31 cellular contexts compared by ENCODE assay signal in the genomic region with DNA sequence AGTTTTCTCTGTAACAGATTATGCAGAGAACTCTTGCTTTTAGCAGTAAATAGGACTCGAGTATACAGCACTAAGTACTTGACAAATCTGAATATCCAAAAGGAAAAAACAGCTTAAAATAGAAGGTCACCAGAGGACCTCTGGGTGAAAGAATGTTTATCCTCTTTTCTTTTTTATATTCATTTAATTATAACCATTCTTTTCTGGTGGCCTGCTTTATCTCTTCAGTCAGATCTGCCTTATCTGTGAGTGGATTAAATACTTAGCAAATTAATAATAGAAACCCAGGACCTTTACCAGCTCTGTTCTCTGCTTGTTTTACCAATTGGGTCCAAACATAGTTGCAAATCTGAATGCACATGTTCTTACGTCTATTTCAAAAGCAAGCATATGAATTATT.
"Had no signal": no experiment of that assay in that cellular context is flagged by ENCODE, and none has a peak within 500 bp of the region (broad histone marks: within the 10 kb centered on the region; RNA-seq: fewer than 3 reads in every experiment).

No MANE protein-coding gene starts in this region.

- H3K4me1 ChIP-seq: breast epithelium had no signal

- H3K36me3 ChIP-seq: breast epithelium, cardiac muscle cell had no signal

- H3K4me3 ChIP-seq: ascending aorta, breast epithelium, cardiac muscle cell, esophagus squamous epithelium, gastroesophageal sphincter, heart right ventricle had no signal

- H3K9me3 ChIP-seq: ascending aorta, breast epithelium, esophagus squamous epithelium, gastroesophageal sphincter, heart right ventricle had no signal

- H3K27ac ChIP-seq: ascending aorta, breast epithelium, cardiac muscle cell, epithelial cell of prostate, esophagus squamous epithelium, gastroesophageal sphincter had no signal

- ATAC-seq: activated CD4-positive, alpha-beta T cell treated with anti-CD3 and anti-CD28 coated beads for 36 hours; activated CD8-positive, alpha-beta memory T cell treated with anti-CD3 and anti-CD28 coated beads, Interleukin-2, amount 10 ng/mL, durations not matched to agents 7 days and 5 days; activated CD8-positive, alpha-beta T cell treated with anti-CD3 and anti-CD28 coated beads, Interleukin-2, amount 10 ng/mL, durations not matched to agents 7 days and 5 days; activated naive CD4-positive, alpha-beta T cell treated with anti-CD3 and anti-CD28 coated beads, Interleukin-2, amount 50 U/mL, for 72 hours; effector memory CD8-positive, alpha-beta T cell; gastroesophageal sphincter; heart right ventricle; T-helper 17 cell had no signal

- DNase-seq: activated CD4-positive, alpha-beta memory T cell treated with anti-CD3 and anti-CD28 coated beads for 36 hours; activated CD4-positive, alpha-beta T cell treated with anti-CD3 and anti-CD28 coated beads for 36 hours; activated CD4-positive, alpha-beta T cell treated with anti-CD3 and anti-CD28 coated beads, Interleukin-2, amount 10 ng/mL, durations not matched to agents 24 days and 14 days; activated CD4-positive, CD25-positive, alpha-beta regulatory T cell; activated CD4-positive, CD25-positive, alpha-beta regulatory T cell treated with anti-CD3 and anti-CD28 coated beads, Interleukin-2, amount 50 U/mL, for 72 hours; activated CD8-positive, alpha-beta memory T cell treated with anti-CD3 and anti-CD28 coated beads, Interleukin-2, amount 10 ng/mL, durations not matched to agents 7 days and 5 days; activated CD8-positive, alpha-beta memory T cell treated with anti-CD3 and anti-CD28 coated beads, Interleukin-2, amount 50 U/mL, for 4 hours; activated CD8-positive, alpha-beta T cell treated with anti-CD3 and anti-CD28 coated beads, Interleukin-2, amount 10 ng/mL, durations not matched to agents 7 days and 5 days; activated gamma-delta T cell; activated naive CD4-positive, alpha-beta T cell; activated naive CD4-positive, alpha-beta T cell treated with anti-CD3 and anti-CD28 coated beads, Interleukin-2, amount 10 ng/mL, durations not matched to agents 7 days and 5 days; activated naive CD8-positive, alpha-beta T cell treated with anti-CD3 and anti-CD28 coated beads, Interleukin-2, amount 10 ng/mL, durations not matched to agents 7 days and 5 days; activated T-cell treated with anti-CD3 and anti-CD28 coated beads, Interleukin-2, amount 50 U/mL, for 1 hour; activated T-cell treated with anti-CD3 and anti-CD28 coated beads, Interleukin-2, amount 50 U/mL, for 48 hours; central memory CD4-positive, alpha-beta T cell; cortex of kidney; dermis blood vessel endothelial cell; effector CD4-positive, alpha-beta T cell; effector memory CD8-positive, alpha-beta T cell; esophagus squamous epithelium; foreskin melanocyte; heart right ventricle; T-helper 1 cell; T-helper 17 cell; T1000 had no signal

- H3K27me3 ChIP-seq: ascending aorta, breast epithelium, cardiac muscle cell, esophagus squamous epithelium, gastroesophageal sphincter, heart right ventricle had no signal
